24 cellular contexts compared by ENCODE assay signal in the genomic region with DNA sequence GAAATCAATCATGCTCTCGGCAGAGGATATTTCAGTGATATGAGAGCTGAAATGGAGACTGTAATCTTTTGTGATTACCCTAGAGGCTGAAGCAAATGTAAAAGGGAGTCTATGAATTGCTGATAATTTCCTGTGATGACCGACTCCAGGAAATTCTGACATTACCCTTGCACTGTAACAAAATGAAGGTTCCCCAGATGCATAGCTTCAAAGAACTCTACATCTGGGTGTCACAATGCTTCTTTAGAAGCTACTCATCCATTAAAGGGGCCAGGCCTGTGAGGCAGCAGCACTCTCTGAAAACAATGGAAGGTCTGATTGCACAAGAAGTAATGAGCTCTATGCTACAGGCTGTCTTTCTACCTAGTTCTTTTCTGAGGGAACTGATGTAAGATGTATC.
DNase-seq lines count a peak whose midpoint lies in the region; ATAC-seq and TF ChIP-seq lines count a peak whose summit lies in the region.
"Had no signal": no experiment of that assay in that cellular context is flagged by ENCODE, and none has a peak within 500 bp of the region (broad histone marks: within the 10 kb centered on the region; RNA-seq: fewer than 3 reads in every experiment).

No MANE protein-coding gene starts in this region.

- DNase-seq in cardiac fibroblast (ENCODE audit: low read depth in 2 of 2): peak; percentile 14 to 65
- DNase-seq in kidney tubule cell (ENCODE audit: low spot score): peak; percentile 3
- no peak for DNase-seq in activated CD8-positive, alpha-beta memory T cell treated with anti-CD3 and anti-CD28 coated beads, Interleukin-2, amount 50 U/mL, for 4 hours
- no peak for DNase-seq in GM13977 (ENCODE audit: low spot score)
- DNase-seq in DMS153 treated with DMSO at 0.1 percent for 48 hours (lab: John Stamatoyannopoulos, UW; ENCODE audit: unreplicated experiment): no peak
- DNase-seq: ACHN; activated CD4-positive, alpha-beta T cell treated with anti-CD3 and anti-CD28 coated beads, Interleukin-2, amount 50 U/mL, for 1 hour; activated naive CD8-positive, alpha-beta T cell treated with anti-CD3 and anti-CD28 coated beads, Interleukin-2, amount 10 ng/mL, durations not matched to agents 7 days and 5 days; effector CD8-positive, alpha-beta T cell; glutamatergic neuron; KBM-7; left colon; naive thymus-derived CD4-positive, alpha-beta T cell; NCI-H187 treated with DMSO at 0.1 percent for 48 hours; NCI-H510A treated with DMSO at 0.1 percent for 48 hours; pancreas; Peyer's patch; SJCRH30 had no signal

- TF ChIP-seq CTCF in 22Rv1 (IDR thresholded peaks at IDR 0.05) (no peak), cardiac fibroblast (IDR thresholded peaks at IDR 0.05; ENCODE audit: low read depth, low read length) (no peak), GM13977 (IDR thresholded peaks at IDR 0.05; ENCODE audit: extremely low read depth, insufficient read depth, missing control alignments) (no peak)

- in situ Hi-C loops in GM13977 (cut with MboI; ENCODE audit: low pct_unique_long_range_greater_than_20kb, low sequenced_read_pairs, unreplicated experiment): no loop called here

- peak overlapping the region; percentile 5; the same call in 1 of the 2 replicates for H3K27ac ChIP-seq in 22Rv1
- H3K27ac ChIP-seq: pancreas, Peyer's patch, SJCRH30, suprapubic skin had no signal

- no peak for TF ChIP-seq RAD21 in Ishikawa (IDR thresholded peaks at IDR 0.05; ENCODE audit: low read depth)

- no peak overlapping the region for H3K4me3 ChIP-seq in cardiac fibroblast (replicated peaks in 1 of 2; ENCODE audit: low read depth in 2 of 2, low read length in 2 of 2)
- H3K4me3 ChIP-seq: HAP-1, pancreas, Peyer's patch, SJCRH30, suprapubic skin had no signal

- no peak for TF ChIP-seq EP300 in Ishikawa (IDR thresholded peaks at IDR 0.05; ENCODE audit: borderline replicate concordance)

- ATAC-seq in GM19455 (IDR thresholded peaks at IDR 0.05; ENCODE audit: unreplicated experiment): no peak
- ATAC-seq: esophagus mucosa; left colon; naive thymus-derived CD4-positive, alpha-beta T cell; pancreas had no signal

TF ChIP-seq in Ishikawa, 13 proteins besides CTCF, POLR2A, EP300 and RAD21:
- peak; percentile 79 for TF ChIP-seq CEBPB (IDR thresholded peaks at IDR 0.05)
- no peak for TF ChIP-seq REST (IDR thresholded peaks at IDR 0.05; ENCODE audit: low read depth)
- no peak for TF ChIP-seq TAF1 (IDR thresholded peaks at IDR 0.05; ENCODE audit: low read depth)

Comparison
In these comparisons a context has a peak if more than half of its experiments do, and no peak if none do; other contexts are left out.
1. DNase-seq: peak in cardiac fibroblast (2 of 2) and kidney tubule cell (single experiment); none in activated CD8-positive, alpha-beta memory T cell treated with anti-CD3 and anti-CD28 coated beads, Interleukin-2, amount 50 U/mL, for 4 hours (single experiment), GM13977 (single experiment) and DMS153 treated with DMSO at 0.1 percent for 48 hours (single experiment).